8 cellular contexts compared by ENCODE assay signal in genomic region chr7:151631149-151631967, GRCh38.
DNase-seq lines count a peak whose midpoint lies in the region; ATAC-seq and TF ChIP-seq lines count a peak whose summit lies in the region.

No MANE protein-coding gene starts in this region.

- H3K4me1 Mint-ChIP-seq in activated CD4-positive, alpha-beta memory T cell treated with anti-CD3 and anti-CD28 coated beads, Interleukin-2, amount 10 ng/mL, durations not matched to agents 7 days and 5 days: peaks cover 25% of the 10 kb centered on the region

- peaks cover 2% of the 10 kb centered on the region for H3K9me3 Mint-ChIP-seq in activated CD4-positive, alpha-beta memory T cell treated with anti-CD3 and anti-CD28 coated beads, Interleukin-2, amount 10 ng/mL, durations not matched to agents 7 days and 5 days

- H3K9me3 ChIP-seq in MG63 (no peaks in the 10 kb centered on the region), gastroesophageal sphincter (peaks cover 0 to 8% (median 0%) of the 10 kb centered on the region in 3 donors)

- CTCF ChIA-PET in activated CD4-positive, alpha-beta memory T cell treated with anti-CD3 and anti-CD28 coated beads, Interleukin-2, amount 10 ng/mL, durations not matched to agents 7 days and 5 days (lab: Charles Lee): interaction anchor here (0.7 to 4.0 kb wide), 15 partner anchors 7 to 280 kb away, joined by 3 to 22 read pairs (median 6); partner anchors contain the start of gene RHEB

- ATAC-seq in GM21529 (IDR thresholded peaks at IDR 0.05; ENCODE audit: unreplicated experiment) (peak; percentile 25), gastroesophageal sphincter (peak; percentile 48)

- 4 to 6% methylated on average over 11 to 14 of the region's 44 CpGs for WGBS in gastroesophageal sphincter (ENCODE audit: low coverage in 1 of 2), 2 donors

- H3K4me3 Mint-ChIP-seq in activated CD4-positive, alpha-beta memory T cell treated with anti-CD3 and anti-CD28 coated beads, Interleukin-2, amount 10 ng/mL, durations not matched to agents 7 days and 5 days: peak overlapping the region; percentile 86

- peaks cover 12% of the 10 kb centered on the region for H3K36me3 Mint-ChIP-seq in activated CD4-positive, alpha-beta memory T cell treated with anti-CD3 and anti-CD28 coated beads, Interleukin-2, amount 10 ng/mL, durations not matched to agents 7 days and 5 days (ENCODE audit: low read depth)

- TF ChIP-seq EP300 in gastroesophageal sphincter (IDR thresholded peaks at IDR 0.05): no peak

- H3K27ac ChIP-seq in gastroesophageal sphincter: peak overlapping the region; percentile 94 to 99 (median 98)

- POLR2A ChIA-PET in activated CD4-positive, alpha-beta memory T cell treated with anti-CD3 and anti-CD28 coated beads, Interleukin-2, amount 10 ng/mL, durations not matched to agents 7 days and 5 days (lab: Charles Lee): interaction anchor here (0.5 to 4.2 kb wide), 16 partner anchors 11 to 1021 kb away, joined by 3 to 43 read pairs (median 6); partner anchors contain the start of genes PRKAG2 and RHEB

- peak in 3 of 4 experiments; percentile 9 to 27 (median 9) for TF ChIP-seq CTCF in gastroesophageal sphincter (IDR thresholded peaks at IDR 0.05)

- H3K4me1 ChIP-seq in gastroesophageal sphincter: peaks cover 0 to 62% (median 10%) of the 10 kb centered on the region in 3 donors

- H3K27me3 ChIP-seq in MG63 (no peaks in the 10 kb centered on the region), gastroesophageal sphincter (no peaks in the 10 kb centered on the region)

- no peaks in the 10 kb centered on the region for H3K27me3 Mint-ChIP-seq in activated CD4-positive, alpha-beta memory T cell treated with anti-CD3 and anti-CD28 coated beads, Interleukin-2, amount 10 ng/mL, durations not matched to agents 7 days and 5 days

- H3K36me3 ChIP-seq in MG63 (no peaks in the 10 kb centered on the region), gastroesophageal sphincter (no peaks in the 10 kb centered on the region)

- DNase-seq in DMS79 treated with DMSO at 0.1 percent for 48 hours (lab: John Stamatoyannopoulos, UW) (peak; percentile 41), DMS79 (lab: John Stamatoyannopoulos, UW) (no peak), MG63 (peak; percentile 27), retina (peak; percentile 63), SHP77 treated with DMSO at 0.1 percent for 48 hours (lab: John Stamatoyannopoulos, UW) (no peak)
- no peak for DNase-seq in activated CD4-positive, alpha-beta memory T cell treated with anti-CD3 and anti-CD28 coated beads, Interleukin-2, amount 10 ng/mL, durations not matched to agents 7 days and 5 days

- TF ChIP-seq POLR2A in gastroesophageal sphincter (IDR thresholded peaks at IDR 0.05): no peak

- H3K4me3 ChIP-seq in MG63 (peak overlapping the region; percentile 59), gastroesophageal sphincter (peak overlapping the region; percentile 86 to 94)

- peak overlapping the region; percentile 83 for H3K27ac Mint-ChIP-seq in activated CD4-positive, alpha-beta memory T cell treated with anti-CD3 and anti-CD28 coated beads, Interleukin-2, amount 10 ng/mL, durations not matched to agents 7 days and 5 days

Comparison
In these comparisons a context has a peak if more than half of its experiments do, and no peak if none do; other contexts are left out.
1. DNase-seq: peak in DMS79 treated with DMSO at 0.1 percent for 48 hours (single experiment), MG63 (single experiment) and retina (single experiment); none in DMS79 (single experiment), activated CD4-positive, alpha-beta memory T cell treated with anti-CD3 and anti-CD28 coated beads, Interleukin-2, amount 10 ng/mL, durations not matched to agents 7 days and 5 days (single experiment) and SHP77 treated with DMSO at 0.1 percent for 48 hours (single experiment).